ENCODE assay signal across 17 cellular contexts in genomic region chr5:161023591-161023990, GRCh38.
"Had no signal": no experiment of that assay in that cellular context is flagged by ENCODE, and none has a peak within 500 bp of the region (broad histone marks: within the 10 kb centered on the region; RNA-seq: fewer than 3 reads in every experiment).

No MANE protein-coding gene starts in this region.

- FAIRE-seq: K562 had no signal

- ATAC-seq: activated CD8-positive, alpha-beta T cell treated with anti-CD3 and anti-CD28 coated beads, Interleukin-2, amount 10 ng/mL, durations not matched to agents 7 days and 5 days; K562; SK-N-SH treated with all-trans-retinoic acid at 6 μM for 48 hours; WTC11 had no signal

- DNase-seq: activated CD4-positive, alpha-beta T cell treated with anti-CD3 and anti-CD28 coated beads for 48 hours; activated CD4-positive, alpha-beta T cell treated with anti-CD3 and anti-CD28 coated beads, Interleukin-2, amount 50 U/mL, for 4 hours; activated CD4-positive, CD25-positive, alpha-beta regulatory T cell treated with anti-CD3 and anti-CD28 coated beads, Interleukin-2, amount 50 U/mL, for 72 hours; activated CD8-positive, alpha-beta memory T cell treated with anti-CD3 and anti-CD28 coated beads, Interleukin-2, amount 50 U/mL, for 48 hours; activated CD8-positive, alpha-beta T cell treated with anti-CD3 and anti-CD28 coated beads, Interleukin-2, amount 10 ng/mL, durations not matched to agents 7 days and 5 days; activated naive CD4-positive, alpha-beta T cell treated with anti-CD3 and anti-CD28 coated beads, Interleukin-2, amount 50 U/mL, for 16 hours; activated naive CD8-positive, alpha-beta T cell treated with anti-CD3 and anti-CD28 coated beads, Interleukin-2, amount 10 ng/mL, durations not matched to agents 7 days and 5 days; activated T-cell treated with anti-CD3 and anti-CD28 coated beads, Interleukin-2, amount 50 U/mL, for 1 hour; adrenal gland; Karpas-422; MM.1S; Peyer's patch; SHP77; SW 1271 had no signal
